ENCODE assay signal across 21 cellular contexts in genomic region chr1:200931776-200932175, GRCh38. TPM values are rescaled to one million over a fixed set of nuclear protein-coding genes. Genes with fewer than 3 reads are reported as not detected.
A peak's percentile ranks its signal among the peaks of the same experiment; 100 is the strongest.
DNase-seq lines count a peak whose midpoint lies in the region; ATAC-seq and TF ChIP-seq lines count a peak whose summit lies in the region.
"Had no signal": no experiment of that assay in that cellular context is flagged by ENCODE, and none has a peak within 500 bp of the region (broad histone marks: within the 10 kb centered on the region; RNA-seq: fewer than 3 reads in every experiment).

No MANE protein-coding gene starts in this region.

- no peak for ATAC-seq in left cardiac atrium
- ATAC-seq: A549; CD8-positive, alpha-beta T cell had no signal

- H3K4me1 Mint-ChIP-seq in MCF 10A (ENCODE audit: insufficient read depth, unreplicated experiment), result no peaks in the 10 kb centered on the region
- H3K4me1 Mint-ChIP-seq: B cell had no signal

- POLR2A ChIA-PET in MCF 10A (lab: Yijun Ruan, JAX) (interaction anchor here (0.7 to 1.0 kb wide), 3 partner anchors 10 to 37 kb away, joined by 3 to 4 read pairs (median 3); partner anchors contain the start of gene INAVA), HEK293T (lab: Yijun Ruan, JAX) (no interaction called here)

- no peak overlapping the region for H3K27ac ChIP-seq in mammary epithelial cell (ENCODE audit: insufficient read depth, low read depth, low read length)
- H3K27ac ChIP-seq: 22Rv1; A549; BLaER1 treated with 17β-estradiol and CSF1 and Interleukin-3, amounts not matched to agents 10 nM and 100 nM; C4-2B had no signal

- DNase-seq in mammary epithelial cell (peak; percentile 1), MCF 10A (ENCODE audit: unreplicated experiment) (no peak), islet precursor cell (peak; percentile 42), posterior vena cava (ENCODE audit: low spot score) (peak; percentile 26), HEK293T (ENCODE audit: extremely low spot score) (no peak), left cardiac atrium (no peak), superior temporal gyrus (ENCODE audit: extremely low spot score) (no peak)
- DNase-seq: AML-193; Caco-2; Calu3; CD4-positive, alpha-beta T cell; CD8-positive, alpha-beta T cell; DMS79 treated with DMSO at 0.1 percent for 48 hours; GF-D8 had no signal

- no peak overlapping the region for H3K4me2 ChIP-seq in mammary epithelial cell (ENCODE audit: insufficient read depth, low read depth, low read length)
- H3K4me2 ChIP-seq: A549; BLaER1 treated with 17β-estradiol and CSF1 and Interleukin-3, amounts not matched to agents 10 nM and 100 nM had no signal

- H3K27ac Mint-ChIP-seq in MCF 10A (ENCODE audit: low read depth, unreplicated experiment), result no peak overlapping the region
- H3K27ac Mint-ChIP-seq: B cell; CD4-positive, alpha-beta T cell; CD8-positive, alpha-beta T cell had no signal

- H2AFZ ChIP-seq in mammary epithelial cell (ENCODE audit: low read depth, low read length), result no peak overlapping the region

- no peaks in the 10 kb centered on the region for H3K4me1 ChIP-seq in mammary epithelial cell (ENCODE audit: insufficient read depth, low read length)
- H3K4me1 ChIP-seq: A549, Caco-2 had no signal

- H3K9me3 ChIP-seq in mammary epithelial cell (replicated peaks; ENCODE audit: insufficient read depth, low read length), result no peaks in the 10 kb centered on the region
- H3K9me3 ChIP-seq: A549, Caco-2 had no signal

- no peak for TF ChIP-seq CTCF in mammary epithelial cell (conservative IDR thresholded peaks at IDR 0.05 in 1 of 2, IDR thresholded peaks at IDR 0.05 in 1 of 2; ENCODE audit: extremely low read depth in 1 of 2, insufficient read depth in 1 of 2, low read depth in 1 of 2, low read length in 2 of 2)
- no peak for TF ChIP-seq CTCF in MCF 10A (IDR thresholded peaks at IDR 0.05; ENCODE audit: unreplicated experiment)

- peaks cover 3% of the 10 kb centered on the region for H3K27me3 ChIP-seq in mammary epithelial cell (ENCODE audit: insufficient read depth, low read length)
- H3K27me3 ChIP-seq: BLaER1 treated with 17β-estradiol and CSF1 and Interleukin-3, amounts not matched to agents 10 nM and 100 nM had no signal

- no peak overlapping the region for H3K4me3 Mint-ChIP-seq in MCF 10A (ENCODE audit: unreplicated experiment)
- H3K4me3 Mint-ChIP-seq: B cell; CD4-positive, alpha-beta T cell; CD8-positive, alpha-beta T cell had no signal

- H3K36me3 Mint-ChIP-seq in MCF 10A (ENCODE audit: insufficient read depth, unreplicated experiment), result no peaks in the 10 kb centered on the region
- H3K36me3 Mint-ChIP-seq: CD8-positive, alpha-beta T cell had no signal

- in situ Hi-C loops in mammary epithelial cell (cut with MboI; ENCODE audit: low sequenced_read_pairs in 2 of 2), result no loop called here

- intact Hi-C loops in mammary epithelial cell (cut with micrococcal nuclease), result no loop called here
- intact Hi-C loops in MCF 10A (cut with micrococcal nuclease), result no loop called here
- intact Hi-C loops in posterior vena cava (cut with DNase I), result no loop called here
- intact Hi-C loops in left cardiac atrium (cut with DNase I), result no loop called here

- H3K79me2 ChIP-seq in mammary epithelial cell (ENCODE audit: insufficient read depth, low read length), result no peaks in the 10 kb centered on the region

- H4K20me1 ChIP-seq in mammary epithelial cell (ENCODE audit: insufficient read depth, low read length), result no peaks in the 10 kb centered on the region
- H4K20me1 ChIP-seq: BLaER1 treated with 17β-estradiol and CSF1 and Interleukin-3, amounts not matched to agents 10 nM and 100 nM had no signal

- peaks cover 14% of the 10 kb centered on the region for H3K9me3 Mint-ChIP-seq in MCF 10A (ENCODE audit: unreplicated experiment)
- H3K9me3 Mint-ChIP-seq: CD4-positive, alpha-beta T cell; CD8-positive, alpha-beta T cell had no signal

- 60% methylated on average over 2 of the region's 2 CpGs for WGBS in mammary epithelial cell (ENCODE audit: low coverage, missing lambda C conversion rate)

- dilution Hi-C loops in mammary epithelial cell (cut with HindIII; ENCODE audit: low sequenced_read_pairs), result no loop called here

- no TSS peak for BruUV-seq in mammary epithelial cell (replicated peaks; lab: Mats Ljungman, UMichigan)
- no TSS peak for BruUV-seq in MCF 10A (replicated peaks; lab: Mats Ljungman, UMichigan)

- no peak overlapping the region for H3K9ac ChIP-seq in mammary epithelial cell (ENCODE audit: insufficient read depth, low read length)
- H3K9ac ChIP-seq: BLaER1 treated with 17β-estradiol and CSF1 and Interleukin-3, amounts not matched to agents 10 nM and 100 nM had no signal

- H3K27me3 Mint-ChIP-seq in MCF 10A (ENCODE audit: insufficient read depth, unreplicated experiment), result no peaks in the 10 kb centered on the region
- H3K27me3 Mint-ChIP-seq: B cell; CD4-positive, alpha-beta T cell had no signal

- H3K4me3 ChIP-seq in mammary epithelial cell (replicated peaks in 1 of 3; ENCODE audit: insufficient read depth in 1 of 3, low read depth in 2 of 3, low read length in 3 of 3), result no peak overlapping the region
- H3K4me3 ChIP-seq: A549; BLaER1 treated with 17β-estradiol and CSF1 and Interleukin-3, amounts not matched to agents 10 nM and 100 nM had no signal

- CTCF ChIA-PET in mammary epithelial cell (lab: Charles Lee; ENCODE audit: low non-redundant PET), result no interaction called here
- CTCF ChIA-PET in MCF 10A (lab: Yijun Ruan, JAX), result interaction anchor here (0.6 to 1.1 kb wide), 7 partner anchors 10 to 1728 kb away, joined by 3 to 4 read pairs (median 3); no protein-coding TSS in a partner anchor
- CTCF ChIA-PET in HEK293T (lab: Yijun Ruan, JAX), result no interaction called here

- H3K36me3 ChIP-seq in mammary epithelial cell (ENCODE audit: insufficient read depth, low read length), result no peaks in the 10 kb centered on the region

TF ChIP-seq in HEK293T, 16 proteins besides CTCF, POLR2A, EP300 and RAD21:
- no peak for TF ChIP-seq PKNOX1 (IDR thresholded peaks at IDR 0.05)

RNA-seq across cellular contexts. Expression of gene INAVA, which starts 37.1 kb away (rescaled TPM):
- total RNA-seq in mammary epithelial cell (10 to 100 TPM; 26.5 to 27.2 TPM), MCF 10A (2022) (25.1 and 30.5 TPM in 2 replicates), posterior vena cava (under 1 TPM; 0.29 to 0.51 TPM), left cardiac atrium (under 1 TPM in 1 of 2 donors, not detected in 1; 0.29 TPM)
- 11.4 TPM for polyA plus RNA-seq in mammary epithelial cell
- 17.4 TPM for polyA minus RNA-seq in mammary epithelial cell
- total RNA-seq: CD8-positive, alpha-beta T cell had no signal

RNA-seq across cellular contexts. Expression of gene GPR25, which starts 59.0 kb away (rescaled TPM):
- total RNA-seq in mammary epithelial cell (not detected), MCF 10A (2022) (0.25 and 0.68 TPM in 2 replicates), posterior vena cava (not detected), left cardiac atrium (not detected)
- polyA plus RNA-seq in mammary epithelial cell, result not detected
- polyA minus RNA-seq in mammary epithelial cell, result not detected
- total RNA-seq: A172, Caco-2, Calu3 had no signal
- polyA plus RNA-seq: A549, BJ had no signal

Comparison
In these comparisons a context has a peak if more than half of its experiments do, and no peak if none do; other contexts are left out.
1. DNase-seq: peak in mammary epithelial cell (single experiment), islet precursor cell (single experiment) and posterior vena cava (single experiment); none in MCF 10A (single experiment), HEK293T (single experiment), left cardiac atrium (single experiment) and superior temporal gyrus (single experiment).
2. RNA of gene INAVA, which starts 37.1 kb away (total RNA-seq): 25.1 to 30.5 TPM in MCF 10A and 26.5 to 27.2 TPM in mammary epithelial cell; 0.29 to 0.51 TPM in posterior vena cava and 0.29 TPM in left cardiac atrium; every median in the first group is over 10 times any median in the second.